1 cellular context compared by ENCODE assay signal in the genomic region with DNA sequence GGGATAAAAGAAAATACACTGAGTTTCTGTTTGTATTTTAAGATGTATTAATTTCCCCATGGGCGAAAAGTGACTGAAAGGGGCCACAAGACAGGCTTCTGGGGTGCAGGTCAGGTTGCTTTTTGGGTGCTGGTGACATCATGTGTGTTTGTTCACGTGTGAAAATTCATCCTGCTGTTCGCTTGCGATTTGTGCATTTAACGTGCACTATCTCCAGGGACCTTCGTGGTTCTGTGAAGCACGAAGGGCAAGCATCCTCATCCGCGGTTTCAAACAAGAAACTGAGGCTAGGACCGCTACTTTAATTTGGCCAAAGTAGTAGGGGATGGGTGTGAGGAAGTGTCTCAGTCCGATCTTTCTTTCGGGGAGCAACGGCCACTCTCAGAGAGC.
TF ChIP-seq lines count a peak whose summit lies in the region.

No MANE protein-coding gene starts in this region.

TF ChIP-seq in GM23338, 12 proteins besides CTCF, POLR2A, EP300 and RAD21 (continued from another document):
- TF ChIP-seq ZNF114 (CRISPR knock-in tag; IDR thresholded peaks at IDR 0.05) (no peak), EZH2 (IDR thresholded peaks at IDR 0.05; ENCODE audit: low read depth, unreplicated experiment) (no peak), ZNF331 (CRISPR knock-in tag; IDR thresholded peaks at IDR 0.05; ENCODE audit: low read depth) (no peak), JUNB (IDR thresholded peaks at IDR 0.05; ENCODE audit: unreplicated experiment) (no peak), NANOG (IDR thresholded peaks at IDR 0.05; ENCODE audit: borderline replicate concordance) (no peak)
- TF ChIP-seq, protein P1, sequence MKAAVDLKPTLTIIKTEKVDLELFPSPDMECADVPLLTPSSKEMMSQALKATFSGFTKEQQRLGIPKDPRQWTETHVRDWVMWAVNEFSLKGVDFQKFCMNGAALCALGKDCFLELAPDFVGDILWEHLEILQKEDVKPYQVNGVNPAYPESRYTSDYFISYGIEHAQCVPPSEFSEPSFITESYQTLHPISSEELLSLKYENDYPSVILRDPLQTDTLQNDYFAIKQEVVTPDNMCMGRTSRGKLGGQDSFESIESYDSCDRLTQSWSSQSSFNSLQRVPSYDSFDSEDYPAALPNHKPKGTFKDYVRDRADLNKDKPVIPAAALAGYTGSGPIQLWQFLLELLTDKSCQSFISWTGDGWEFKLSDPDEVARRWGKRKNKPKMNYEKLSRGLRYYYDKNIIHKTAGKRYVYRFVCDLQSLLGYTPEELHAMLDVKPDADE (IDR thresholded peaks at IDR 0.05), result no peak
- TF ChIP-seq, protein P2, sequence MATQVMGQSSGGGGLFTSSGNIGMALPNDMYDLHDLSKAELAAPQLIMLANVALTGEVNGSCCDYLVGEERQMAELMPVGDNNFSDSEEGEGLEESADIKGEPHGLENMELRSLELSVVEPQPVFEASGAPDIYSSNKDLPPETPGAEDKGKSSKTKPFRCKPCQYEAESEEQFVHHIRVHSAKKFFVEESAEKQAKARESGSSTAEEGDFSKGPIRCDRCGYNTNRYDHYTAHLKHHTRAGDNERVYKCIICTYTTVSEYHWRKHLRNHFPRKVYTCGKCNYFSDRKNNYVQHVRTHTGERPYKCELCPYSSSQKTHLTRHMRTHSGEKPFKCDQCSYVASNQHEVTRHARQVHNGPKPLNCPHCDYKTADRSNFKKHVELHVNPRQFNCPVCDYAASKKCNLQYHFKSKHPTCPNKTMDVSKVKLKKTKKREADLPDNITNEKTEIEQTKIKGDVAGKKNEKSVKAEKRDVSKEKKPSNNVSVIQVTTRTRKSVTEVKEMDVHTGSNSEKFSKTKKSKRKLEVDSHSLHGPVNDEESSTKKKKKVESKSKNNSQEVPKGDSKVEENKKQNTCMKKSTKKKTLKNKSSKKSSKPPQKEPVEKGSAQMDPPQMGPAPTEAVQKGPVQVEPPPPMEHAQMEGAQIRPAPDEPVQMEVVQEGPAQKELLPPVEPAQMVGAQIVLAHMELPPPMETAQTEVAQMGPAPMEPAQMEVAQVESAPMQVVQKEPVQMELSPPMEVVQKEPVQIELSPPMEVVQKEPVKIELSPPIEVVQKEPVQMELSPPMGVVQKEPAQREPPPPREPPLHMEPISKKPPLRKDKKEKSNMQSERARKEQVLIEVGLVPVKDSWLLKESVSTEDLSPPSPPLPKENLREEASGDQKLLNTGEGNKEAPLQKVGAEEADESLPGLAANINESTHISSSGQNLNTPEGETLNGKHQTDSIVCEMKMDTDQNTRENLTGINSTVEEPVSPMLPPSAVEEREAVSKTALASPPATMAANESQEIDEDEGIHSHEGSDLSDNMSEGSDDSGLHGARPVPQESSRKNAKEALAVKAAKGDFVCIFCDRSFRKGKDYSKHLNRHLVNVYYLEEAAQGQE (IDR thresholded peaks at IDR 0.05; ENCODE audit: unreplicated experiment), result no peak
